Comparison of ENCODE assay signal across 2 cellular contexts in genomic region chr2:159759577-159759976, GRCh38.
TF ChIP-seq lines count a peak whose summit lies in the region.

No MANE protein-coding gene starts in this region.

TF ChIP-seq in IMR-90, 13 proteins besides CTCF, POLR2A, EP300 and RAD21:
- no peak for TF ChIP-seq CEBPB (IDR thresholded peaks at IDR 0.05; ENCODE audit: low read depth, low read length)
- no peak for TF ChIP-seq FOS (IDR thresholded peaks at IDR 0.05; ENCODE audit: low read depth, low read length)
- no peak for TF ChIP-seq MAFK (IDR thresholded peaks at IDR 0.05; ENCODE audit: low read depth, low read length)
- TF ChIP-seq SMC3 (IDR thresholded peaks at IDR 0.05; ENCODE audit: low read depth, low read length) = no peak
- TF ChIP-seq MAZ (IDR thresholded peaks at IDR 0.05; ENCODE audit: borderline replicate concordance, low read depth, low read length) = no peak
- no peak for TF ChIP-seq BHLHE40 (IDR thresholded peaks at IDR 0.05; ENCODE audit: low read depth, low read length)
- TF ChIP-seq RFX5 (IDR thresholded peaks at IDR 0.05; ENCODE audit: low read depth, low read length) = no peak
- TF ChIP-seq RCOR1 (IDR thresholded peaks at IDR 0.05; ENCODE audit: insufficient replicate concordance, low read length) = no peak
- no peak for TF ChIP-seq USF2 (IDR thresholded peaks at IDR 0.05; ENCODE audit: low read depth, low read length)
- no peak for TF ChIP-seq CHD1 (IDR thresholded peaks at IDR 0.05; ENCODE audit: low read depth, low read length)
- no peak for TF ChIP-seq NFE2L2 (IDR thresholded peaks at IDR 0.05; ENCODE audit: low read depth, low read length)
- no peak for TF ChIP-seq ELK1 (IDR thresholded peaks at IDR 0.05; ENCODE audit: borderline replicate concordance, low read depth, low read length)
- TF ChIP-seq MXI1 (IDR thresholded peaks at IDR 0.05; ENCODE audit: borderline replicate concordance, low read depth, low read length) = no peak

TF ChIP-seq in endothelial cell of umbilical vein, 7 proteins besides CTCF, POLR2A, EP300 and RAD21:
- TF ChIP-seq FOS (IDR thresholded peaks at IDR 0.05; ENCODE audit: borderline replicate concordance, insufficient read depth, low read length) = no peak
- TF ChIP-seq GATA2 (IDR thresholded peaks at IDR 0.05; ENCODE audit: insufficient read depth, insufficient read length, low read depth, low read length) = no peak
- no peak for TF ChIP-seq MAX (IDR thresholded peaks at IDR 0.05; ENCODE audit: insufficient read depth, insufficient read length)
- TF ChIP-seq MYC (IDR thresholded peaks at IDR 0.05; ENCODE audit: low read depth, low read length) = no peak
- no peak for TF ChIP-seq JUN (IDR thresholded peaks at IDR 0.05; ENCODE audit: borderline replicate concordance, insufficient read depth, insufficient read length, low read depth)
- no peak for TF ChIP-seq EZH2 (IDR thresholded peaks at IDR 0.05; ENCODE audit: borderline replicate concordance, low read depth, low read length, severe bottlenecking)
- no peak for TF ChIP-seq POLR2AphosphoS5 (IDR thresholded peaks at IDR 0.05; ENCODE audit: insufficient read depth, low read depth, low read length)
